In genomic region chr5:175493260-175493659, GRCh38 we compare ENCODE assay signal across 1 cellular context.
TF ChIP-seq lines count a peak whose summit lies in the region.

No MANE protein-coding gene starts in this region.

TF ChIP-seq in HepG2, 621 proteins besides CTCF, POLR2A, EP300 and RAD21 (continued from another document):
- TF ChIP-seq IKZF4 (CRISPR knock-in tag; IDR thresholded peaks at IDR 0.05; ENCODE audit: borderline replicate concordance, low read depth, not compliant biosample characterization) (no peak), ZFY (CRISPR knock-in tag; IDR thresholded peaks at IDR 0.05) (no peak), BRCA1 (CRISPR knock-in tag; IDR thresholded peaks at IDR 0.05) (no peak), CEBPZ (IDR thresholded peaks at IDR 0.05; ENCODE audit: low read length) (no peak), ESRRA (CRISPR knock-in tag; IDR thresholded peaks at IDR 0.05; ENCODE audit: low read depth) (no peak), ZNF275 (CRISPR knock-in tag; IDR thresholded peaks at IDR 0.05; ENCODE audit: borderline replicate concordance) (no peak), ZNF644 (CRISPR knock-in tag; IDR thresholded peaks at IDR 0.05; ENCODE audit: low read depth) (no peak), YEATS2 (CRISPR knock-in tag; IDR thresholded peaks at IDR 0.05; ENCODE audit: borderline replicate concordance) (no peak)
- TF ChIP-seq, protein P1, sequence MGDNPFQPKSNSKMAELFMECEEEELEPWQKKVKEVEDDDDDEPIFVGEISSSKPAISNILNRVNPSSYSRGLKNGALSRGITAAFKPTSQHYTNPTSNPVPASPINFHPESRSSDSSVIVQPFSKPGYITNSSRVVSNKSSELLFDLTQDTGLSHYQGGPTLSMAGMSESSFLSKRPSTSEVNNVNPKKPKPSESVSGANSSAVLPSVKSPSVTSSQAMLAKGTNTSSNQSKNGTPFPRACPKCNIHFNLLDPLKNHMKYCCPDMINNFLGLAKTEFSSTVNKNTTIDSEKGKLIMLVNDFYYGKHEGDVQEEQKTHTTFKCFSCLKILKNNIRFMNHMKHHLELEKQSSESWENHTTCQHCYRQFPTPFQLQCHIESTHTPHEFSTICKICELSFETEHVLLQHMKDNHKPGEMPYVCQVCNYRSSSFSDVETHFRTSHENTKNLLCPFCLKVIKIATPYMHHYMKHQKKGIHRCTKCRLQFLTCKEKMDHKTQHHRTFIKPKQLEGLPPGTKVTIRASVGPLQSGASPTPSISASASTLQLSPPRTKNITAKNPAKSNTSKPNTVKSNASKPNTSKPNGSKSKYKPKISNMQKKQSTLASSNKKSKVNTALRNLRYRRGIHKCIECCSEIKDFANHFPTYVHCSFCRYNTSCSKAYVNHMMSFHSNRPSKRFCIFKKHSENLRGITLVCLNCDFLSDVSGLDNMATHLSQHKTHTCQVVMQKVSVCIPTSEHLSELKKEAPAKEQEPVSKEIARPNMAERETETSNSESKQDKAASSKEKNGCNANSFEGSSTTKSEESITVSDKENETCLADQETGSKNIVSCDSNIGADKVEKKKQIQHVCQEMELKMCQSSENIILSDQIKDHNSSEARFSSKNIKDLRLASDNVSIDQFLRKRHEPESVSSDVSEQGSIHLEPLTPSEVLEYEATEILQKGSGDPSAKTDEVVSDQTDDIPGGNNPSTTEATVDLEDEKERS (CRISPR knock-in tag; IDR thresholded peaks at IDR 0.05), result no peak
- TF ChIP-seq, protein P2, sequence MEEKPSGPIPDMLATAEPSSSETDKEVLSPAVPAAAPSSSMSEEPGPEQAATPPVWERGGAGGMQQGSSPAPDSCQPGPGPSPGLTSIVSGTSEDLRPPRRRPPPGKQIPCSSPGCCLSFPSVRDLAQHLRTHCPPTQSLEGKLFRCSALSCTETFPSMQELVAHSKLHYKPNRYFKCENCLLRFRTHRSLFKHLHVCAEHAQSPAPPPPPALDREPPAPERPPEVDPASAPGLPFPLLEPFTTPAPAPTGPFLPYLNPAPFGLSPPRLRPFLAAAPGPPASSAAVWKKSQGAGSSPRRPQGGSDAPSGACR (CRISPR knock-in tag; IDR thresholded peaks at IDR 0.05), result no peak
TF ChIP-seq in HepG2: peak in this region for 0.
